25 cellular contexts compared by ENCODE assay signal in genomic region chr1:82542766-82543165, GRCh38.
"Had no signal": no experiment of that assay in that cellular context is flagged by ENCODE, and none has a peak within 500 bp of the region (broad histone marks: within the 10 kb centered on the region; RNA-seq: fewer than 3 reads in every experiment).

No MANE protein-coding gene starts in this region.

- H3K27me3 Mint-ChIP-seq: natural killer cell treated with Interleukin-12 subunit alpha and Interleukin-12 subunit beta and Interleukin-15 and Interleukin-18, amount 100 ng/mL, for 72 hours; progenitor cell of endocrine pancreas; type B pancreatic cell had no signal

- DNase-seq: cerebellar nuclear complex; effector CD4-positive, alpha-beta T cell; gastrocnemius medialis; heart right ventricle; left cardiac atrium; left ventricle myocardium inferior; mesenchymal stem cell; midbrain; nucleus accumbens; pancreas; right cardiac atrium; stimulated activated CD4-positive, alpha-beta T cell treated with anti-CD3 and anti-CD28 coated beads, Interleukin-4, amount 100 ng/mL, for 1 hour; stimulated activated CD8-positive, alpha-beta memory T cell treated with anti-CD3 and anti-CD28 coated beads, Interleukin-4, amount 100 ng/mL, for 48 hours; stimulated activated naive CD8-positive, alpha-beta T cell treated with anti-CD3 and anti-CD28 coated beads, Interleukin-15, Interleukin-2, amounts not matched to agents 100 U/mL and 50 U/mL, for 24 hours; thyroid gland had no signal

- H3K9ac ChIP-seq: neural progenitor cell had no signal

- H3K4me2 ChIP-seq: neural progenitor cell had no signal

- H3K4me1 Mint-ChIP-seq: neural progenitor cell; stimulated activated effector memory CD8-positive, alpha-beta T cell treated with anti-CD3 and anti-CD28 coated beads, Interleukin-12 subunit alpha, Interleukin-12 subunit beta, amount 100 ng/mL, for 72 hours had no signal

- H3K27ac Mint-ChIP-seq: natural killer cell treated with Interleukin-12 subunit alpha and Interleukin-12 subunit beta and Interleukin-15 and Interleukin-18, amount 100 ng/mL, for 72 hours; neural progenitor cell; progenitor cell of endocrine pancreas; stimulated activated effector memory CD8-positive, alpha-beta T cell treated with anti-CD3 and anti-CD28 coated beads, Interleukin-12 subunit alpha, Interleukin-12 subunit beta, amount 100 ng/mL, for 72 hours; type B pancreatic cell had no signal

- H3K36me3 ChIP-seq: gastrocnemius medialis, heart right ventricle, left ventricle myocardium inferior, neural progenitor cell, pancreas, suprapubic skin, thyroid gland had no signal

- H3K4me1 ChIP-seq: gastrocnemius medialis, heart right ventricle, left ventricle myocardium inferior, neural progenitor cell, pancreas, suprapubic skin, thyroid gland had no signal

- H3K4me3 ChIP-seq: coronary artery, gastrocnemius medialis, heart right ventricle, left ventricle myocardium inferior, lung, neural progenitor cell, pancreas, suprapubic skin, thyroid gland had no signal

- H3K27me3 ChIP-seq: gastrocnemius medialis, heart right ventricle, neural progenitor cell, pancreas, suprapubic skin, thyroid gland had no signal

- H3K4me3 Mint-ChIP-seq: natural killer cell treated with Interleukin-12 subunit alpha and Interleukin-12 subunit beta and Interleukin-15 and Interleukin-18, amount 100 ng/mL, for 72 hours; neural progenitor cell; stimulated activated effector memory CD8-positive, alpha-beta T cell treated with anti-CD3 and anti-CD28 coated beads, Interleukin-12 subunit alpha, Interleukin-12 subunit beta, amount 100 ng/mL, for 72 hours; type B pancreatic cell had no signal

- H3K36me3 Mint-ChIP-seq: natural killer cell treated with Interleukin-12 subunit alpha and Interleukin-12 subunit beta and Interleukin-15 and Interleukin-18, amount 100 ng/mL, for 72 hours; stimulated activated effector memory CD8-positive, alpha-beta T cell treated with anti-CD3 and anti-CD28 coated beads, Interleukin-12 subunit alpha, Interleukin-12 subunit beta, amount 100 ng/mL, for 72 hours; type B pancreatic cell had no signal

- H3K9me3 ChIP-seq: pancreas, suprapubic skin, thyroid gland had no signal

- FAIRE-seq: keratinocyte, pancreas, urothelium cell line had no signal

- H2AFZ ChIP-seq: neural progenitor cell had no signal

- H3K27ac ChIP-seq: coronary artery, gastrocnemius medialis, heart right ventricle, left ventricle myocardium inferior, neural progenitor cell, pancreas, suprapubic skin, thyroid gland had no signal
